ENCODE assay signal across 29 cellular contexts in the genomic region with DNA sequence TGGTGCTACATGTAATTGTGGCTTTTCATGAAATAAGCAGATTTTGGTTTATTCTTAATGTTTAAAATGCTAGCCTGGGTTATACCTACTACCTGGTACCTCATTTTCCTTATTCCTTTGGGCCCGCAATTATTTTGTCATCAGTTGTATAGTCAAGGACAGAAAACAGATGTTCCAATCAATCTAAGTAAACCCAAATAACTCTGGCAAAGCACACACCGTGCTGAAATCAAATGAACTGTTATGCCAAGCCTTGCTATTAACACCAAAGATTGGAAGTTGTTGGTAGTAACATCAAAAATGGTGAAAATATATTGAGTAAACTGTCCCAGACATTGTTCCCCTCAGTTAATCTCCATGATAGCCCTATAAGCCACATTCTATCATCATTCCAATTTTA.
"Had no signal": no experiment of that assay in that cellular context is flagged by ENCODE, and none has a peak within 500 bp of the region (broad histone marks: within the 10 kb centered on the region; RNA-seq: fewer than 3 reads in every experiment).

No MANE protein-coding gene starts in this region.

- DNase-seq: heart right ventricle; kidney glomerular epithelial cell; left cardiac atrium; left lung; mesendoderm; naive B cell; natural killer cell; ovary; retina; right cardiac atrium; sigmoid colon; stimulated activated CD4-positive, alpha-beta T cell treated with anti-CD3 and anti-CD28 coated beads, Interleukin-12 subunit alpha, Interleukin-12 subunit beta, amount 100 ng/mL, for 4 hours; stimulated activated CD4-positive, alpha-beta T cell treated with anti-CD3 and anti-CD28 coated beads, Interleukin-15, amount 100 ng/mL, for 24 hours; stimulated activated CD4-positive, alpha-beta T cell treated with anti-CD3 and anti-CD28 coated beads, Interleukin-2, amount 100 ng/mL, for 24 hours; stimulated activated CD4-positive, alpha-beta T cell treated with anti-CD3 and anti-CD28 coated beads, Interleukin-4, amount 100 ng/mL, for 1 hour; stimulated activated naive B cell treated with anti-CD40 and anti-IgM and Interleukin-4, amounts not matched to agents 10 μg/mL and 1 μg/mL and 100 μg/mL, for 72 hours; tibial artery; trophoblast cell; upper lobe of right lung had no signal

- H3K27ac ChIP-seq: heart right ventricle, hepatocyte, left lung, ovary, sigmoid colon, skin epidermis, suprapubic skin, thoracic aorta, tibial artery, upper lobe of right lung had no signal

- H3K4me1 ChIP-seq: suprapubic skin had no signal

- H3K27me3 ChIP-seq: heart right ventricle, hepatocyte, left lung, ovary, sigmoid colon, suprapubic skin, tibial artery, upper lobe of right lung had no signal

- ATAC-seq: heart right ventricle; left cardiac atrium; left lung; natural killer cell; right cardiac atrium; stimulated activated naive B cell treated with anti-CD40 and anti-IgM and Interleukin-4, amounts not matched to agents 10 μg/mL and 1 μg/mL and 100 μg/mL, for 72 hours; upper lobe of right lung had no signal

- H3K4me3 ChIP-seq: heart right ventricle, hepatocyte, left lung, lung, ovary, sigmoid colon, skin epidermis, suprapubic skin, thoracic aorta, tibial artery, upper lobe of right lung had no signal

- H3K36me3 ChIP-seq: heart right ventricle, left lung, ovary, sigmoid colon, suprapubic skin, thoracic aorta, tibial artery, upper lobe of right lung had no signal

- H3K79me2 ChIP-seq: hepatocyte had no signal

- H3K4me1 Mint-ChIP-seq: naive B cell; stimulated activated naive B cell treated with anti-CD40 and anti-IgM and Interleukin-4, amounts not matched to agents 10 μg/mL and 1 μg/mL and 100 μg/mL, for 72 hours had no signal

- H3K9me3 Mint-ChIP-seq: mesothelial cell of epicardium; natural killer cell; stimulated activated naive B cell treated with anti-CD40 and anti-IgM and Interleukin-4, amounts not matched to agents 10 μg/mL and 1 μg/mL and 100 μg/mL, for 72 hours; stimulated activated naive CD8-positive, alpha-beta T cell treated with anti-CD3 and anti-CD28 coated beads, Interleukin-15, Interleukin-2, amounts not matched to agents 100 ng/mL and 50 ng/mL, for 24 hours had no signal

- H3K36me3 Mint-ChIP-seq: mesothelial cell of epicardium, naive B cell, natural killer cell had no signal

- H3K4me2 ChIP-seq: hepatocyte had no signal

- H3K27me3 Mint-ChIP-seq: naive B cell; progenitor cell of endocrine pancreas; stimulated activated naive B cell treated with anti-CD40 and anti-IgM and Interleukin-4, amounts not matched to agents 10 μg/mL and 1 μg/mL and 100 μg/mL, for 72 hours; stimulated activated naive CD8-positive, alpha-beta T cell treated with anti-CD3 and anti-CD28 coated beads, Interleukin-15, Interleukin-2, amounts not matched to agents 100 ng/mL and 50 ng/mL, for 24 hours had no signal

- FAIRE-seq: keratinocyte, urothelium cell line had no signal

- H3K4me3 Mint-ChIP-seq: mesothelial cell of epicardium; naive B cell; natural killer cell; stimulated activated naive B cell treated with anti-CD40 and anti-IgM and Interleukin-4, amounts not matched to agents 10 μg/mL and 1 μg/mL and 100 μg/mL, for 72 hours; stimulated activated naive CD8-positive, alpha-beta T cell treated with anti-CD3 and anti-CD28 coated beads, Interleukin-15, Interleukin-2, amounts not matched to agents 100 ng/mL and 50 ng/mL, for 24 hours had no signal

- H3K27ac Mint-ChIP-seq: naive B cell; progenitor cell of endocrine pancreas; stimulated activated naive B cell treated with anti-CD40 and anti-IgM and Interleukin-4, amounts not matched to agents 10 μg/mL and 1 μg/mL and 100 μg/mL, for 72 hours; stimulated activated naive CD8-positive, alpha-beta T cell treated with anti-CD3 and anti-CD28 coated beads, Interleukin-15, Interleukin-2, amounts not matched to agents 100 ng/mL and 50 ng/mL, for 24 hours had no signal

- H3K9me3 ChIP-seq: heart right ventricle, left lung, ovary, sigmoid colon, suprapubic skin, thoracic aorta, tibial artery, upper lobe of right lung had no signal

- H2AFZ ChIP-seq: hepatocyte had no signal
